In genomic region chr5:43150075-43150474, GRCh38 we compare ENCODE assay signal across 25 cellular contexts.
"Had no signal": no experiment of that assay in that cellular context is flagged by ENCODE, and none has a peak within 500 bp of the region (broad histone marks: within the 10 kb centered on the region; RNA-seq: fewer than 3 reads in every experiment).

No MANE protein-coding gene starts in this region.

- DNase-seq: heart left ventricle; hypothalamus; islet precursor cell; left ventricle myocardium inferior; midbrain; mucosa of descending colon; naive thymus-derived CD4-positive, alpha-beta T cell; psoas muscle; stimulated activated CD4-positive, alpha-beta T cell treated with anti-CD3 and anti-CD28 coated beads, Interleukin-12 subunit alpha, Interleukin-12 subunit beta, amount 100 ng/mL, for 4 hours; stimulated activated CD4-positive, alpha-beta T cell treated with anti-CD3 and anti-CD28 coated beads, Interleukin-15, amount 100 ng/mL, for 24 hours; stimulated activated CD4-positive, alpha-beta T cell treated with anti-CD3 and anti-CD28 coated beads, Interleukin-2, amount 100 ng/mL, for 24 hours; stimulated activated CD4-positive, alpha-beta T cell treated with anti-CD3 and anti-CD28 coated beads, Interleukin-4, amount 100 ng/mL, for 1 hour; stimulated activated naive B cell treated with anti-CD40 and anti-IgM and Interleukin-4, amounts not matched to agents 10 μg/mL and 1 μg/mL and 100 μg/mL, for 72 hours; stimulated activated naive CD8-positive, alpha-beta T cell treated with anti-CD3 and anti-CD28 coated beads, Interleukin-15, Interleukin-2, amounts not matched to agents 100 U/mL and 50 U/mL, for 24 hours; stomach; tibial artery; trophoblast cell; upper lobe of right lung had no signal

- H3K36me3 ChIP-seq: thoracic aorta had no signal

- ATAC-seq: mucosa of descending colon; naive thymus-derived CD4-positive, alpha-beta T cell; natural killer cell treated with Interleukin-12 subunit alpha and Interleukin-12 subunit beta and Interleukin-15 and Interleukin-18, amount 100 ng/mL, for 72 hours; psoas muscle; sciatic nerve; stimulated activated naive B cell treated with anti-CD40 and anti-IgM and Interleukin-4, amounts not matched to agents 10 μg/mL and 1 μg/mL and 100 μg/mL, for 72 hours; stimulated activated naive CD8-positive, alpha-beta T cell treated with anti-CD3 and anti-CD28 coated beads, Interleukin-15, Interleukin-2, amounts not matched to agents 100 U/mL and 50 U/mL, for 24 hours; upper lobe of right lung had no signal

- H3K4me3 ChIP-seq: heart left ventricle, left ventricle myocardium inferior, lung, mucosa of descending colon, psoas muscle, skin epidermis, stomach, suprapubic skin, thoracic aorta, tibial artery, upper lobe of right lung had no signal

- H3K9me3 ChIP-seq: heart left ventricle, left ventricle myocardium inferior, mucosa of descending colon, psoas muscle, stomach, suprapubic skin, thoracic aorta, tibial artery, upper lobe of right lung had no signal

- H2AFZ ChIP-seq: parathyroid adenoma had no signal

- H3K9ac ChIP-seq: parathyroid adenoma had no signal

- H3K4me1 ChIP-seq: suprapubic skin, upper lobe of right lung had no signal

- H3K27ac ChIP-seq: heart left ventricle, left ventricle myocardium inferior, parathyroid adenoma, psoas muscle, skin epidermis, stomach, suprapubic skin, thoracic aorta, tibial artery, upper lobe of right lung had no signal

- H3K27me3 ChIP-seq: heart left ventricle, stomach, suprapubic skin, tibial artery, upper lobe of right lung had no signal
